In the genomic region with DNA sequence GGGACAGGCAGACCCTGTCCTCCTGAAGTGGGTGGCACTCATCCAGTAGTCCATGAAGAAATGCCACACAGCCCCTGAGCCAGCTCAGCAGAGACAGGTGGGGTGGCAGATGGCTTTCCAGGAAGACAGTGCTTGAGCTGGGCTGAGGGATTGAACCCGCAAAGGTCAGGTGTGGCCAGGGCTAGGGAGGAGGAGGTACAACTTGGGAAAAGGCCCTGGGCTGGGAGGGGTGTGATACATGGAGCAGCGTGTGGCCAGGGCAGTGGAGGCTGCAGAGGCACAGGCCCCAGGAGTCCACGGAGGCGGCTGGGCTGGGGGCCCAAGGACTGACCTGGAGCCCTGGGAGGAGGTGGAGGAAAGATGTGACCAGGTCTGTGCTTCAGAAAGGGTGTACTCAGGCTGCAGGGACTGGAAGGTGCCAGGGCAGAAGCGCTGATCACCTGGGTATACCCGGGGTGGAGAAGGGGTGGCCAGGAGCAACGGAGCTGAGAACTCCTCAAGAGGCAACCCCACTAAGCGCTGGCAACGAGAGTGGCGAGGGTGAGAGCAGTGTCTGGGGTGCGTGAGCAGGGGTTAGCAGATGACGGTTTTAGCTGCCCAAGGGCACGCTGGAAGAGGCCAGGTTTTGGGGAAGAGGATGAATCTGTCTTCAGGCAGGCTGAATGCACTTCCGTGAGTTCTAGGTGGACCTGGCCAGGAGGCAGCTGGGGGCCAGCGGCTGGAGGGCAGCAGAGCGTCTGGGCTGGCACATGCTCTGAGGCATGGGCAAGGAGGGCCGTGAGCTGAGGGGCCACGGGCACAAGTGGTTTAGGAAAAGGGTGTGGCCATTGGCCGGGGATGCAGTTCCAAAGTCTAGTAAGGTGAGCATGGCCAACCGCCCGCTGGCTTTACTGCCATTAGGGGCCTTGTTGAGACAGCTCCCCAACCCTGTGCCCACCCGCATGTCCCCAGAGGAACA, we compare ENCODE assay signal across 1 cellular context.
TF ChIP-seq lines count a peak whose summit lies in the region.

No MANE protein-coding gene starts in this region.

TF ChIP-seq in HEK293, 187 proteins besides CTCF, POLR2A, EP300 and RAD21:
- TF ChIP-seq, protein P1, sequence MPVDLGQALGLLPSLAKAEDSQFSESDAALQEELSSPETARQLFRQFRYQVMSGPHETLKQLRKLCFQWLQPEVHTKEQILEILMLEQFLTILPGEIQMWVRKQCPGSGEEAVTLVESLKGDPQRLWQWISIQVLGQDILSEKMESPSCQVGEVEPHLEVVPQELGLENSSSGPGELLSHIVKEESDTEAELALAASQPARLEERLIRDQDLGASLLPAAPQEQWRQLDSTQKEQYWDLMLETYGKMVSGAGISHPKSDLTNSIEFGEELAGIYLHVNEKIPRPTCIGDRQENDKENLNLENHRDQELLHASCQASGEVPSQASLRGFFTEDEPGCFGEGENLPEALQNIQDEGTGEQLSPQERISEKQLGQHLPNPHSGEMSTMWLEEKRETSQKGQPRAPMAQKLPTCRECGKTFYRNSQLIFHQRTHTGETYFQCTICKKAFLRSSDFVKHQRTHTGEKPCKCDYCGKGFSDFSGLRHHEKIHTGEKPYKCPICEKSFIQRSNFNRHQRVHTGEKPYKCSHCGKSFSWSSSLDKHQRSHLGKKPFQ (tag by site-specific recombination; IDR thresholded peaks at IDR 0.05) = no peak
- no peak for TF ChIP-seq ZNF791 (tag by site-specific recombination; IDR thresholded peaks at IDR 0.05)
- 0 out of 2 replicates have a peak, but pooled peaks have one; percentile 32 for TF ChIP-seq ZNF10 (tag by site-specific recombination; IDR thresholded peaks at IDR 0.05)
- TF ChIP-seq GFI1B (tag by site-specific recombination; IDR thresholded peaks at IDR 0.05) = no peak
- TF ChIP-seq FEZF1 (tag by site-specific recombination; IDR thresholded peaks at IDR 0.05) = no peak
- TF ChIP-seq GLIS2 (tag by site-specific recombination; IDR thresholded peaks at IDR 0.05) = peak; percentile 22; the same call in 1 of the 2 replicates
- no peak for TF ChIP-seq ZNF426 (tag by site-specific recombination; IDR thresholded peaks at IDR 0.05)
- TF ChIP-seq, protein P2, sequence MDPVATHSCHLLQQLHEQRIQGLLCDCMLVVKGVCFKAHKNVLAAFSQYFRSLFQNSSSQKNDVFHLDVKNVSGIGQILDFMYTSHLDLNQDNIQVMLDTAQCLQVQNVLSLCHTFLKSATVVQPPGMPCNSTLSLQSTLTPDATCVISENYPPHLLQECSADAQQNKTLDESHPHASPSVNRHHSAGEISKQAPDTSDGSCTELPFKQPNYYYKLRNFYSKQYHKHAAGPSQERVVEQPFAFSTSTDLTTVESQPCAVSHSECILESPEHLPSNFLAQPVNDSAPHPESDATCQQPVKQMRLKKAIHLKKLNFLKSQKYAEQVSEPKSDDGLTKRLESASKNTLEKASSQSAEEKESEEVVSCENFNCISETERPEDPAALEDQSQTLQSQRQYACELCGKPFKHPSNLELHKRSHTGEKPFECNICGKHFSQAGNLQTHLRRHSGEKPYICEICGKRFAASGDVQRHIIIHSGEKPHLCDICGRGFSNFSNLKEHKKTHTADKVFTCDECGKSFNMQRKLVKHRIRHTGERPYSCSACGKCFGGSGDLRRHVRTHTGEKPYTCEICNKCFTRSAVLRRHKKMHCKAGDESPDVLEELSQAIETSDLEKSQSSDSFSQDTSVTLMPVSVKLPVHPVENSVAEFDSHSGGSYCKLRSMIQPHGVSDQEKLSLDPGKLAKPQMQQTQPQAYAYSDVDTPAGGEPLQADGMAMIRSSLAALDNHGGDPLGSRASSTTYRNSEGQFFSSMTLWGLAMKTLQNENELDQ (tag by site-specific recombination; IDR thresholded peaks at IDR 0.05; ENCODE audit: low read depth) = no peak
- TF ChIP-seq ZNF184 (tag by site-specific recombination; IDR thresholded peaks at IDR 0.05) = peak; percentile 99
- TF ChIP-seq KLF16 (tag by site-specific recombination; IDR thresholded peaks at IDR 0.05) = no peak
- TF ChIP-seq KLF9 (tag by site-specific recombination; IDR thresholded peaks at IDR 0.05; ENCODE audit: low read depth) = no peak
- TF ChIP-seq, protein P3, sequence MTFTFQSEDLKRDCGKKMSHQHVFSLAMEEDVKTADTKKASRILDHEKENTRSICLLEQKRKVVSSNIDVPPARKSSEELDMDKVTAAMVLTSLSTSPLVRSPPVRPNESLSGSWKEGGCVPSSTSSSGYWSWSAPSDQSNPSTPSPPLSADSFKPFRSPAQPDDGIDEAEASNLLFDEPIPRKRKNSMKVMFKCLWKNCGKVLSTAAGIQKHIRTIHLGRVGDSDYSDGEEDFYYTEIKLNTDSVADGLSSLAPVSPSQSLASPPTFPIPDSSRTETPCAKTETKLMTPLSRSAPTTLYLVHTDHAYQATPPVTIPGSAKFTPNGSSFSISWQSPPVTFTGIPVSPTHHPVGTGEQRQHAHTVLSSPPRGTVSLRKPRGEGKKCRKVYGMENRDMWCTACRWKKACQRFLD (tag by site-specific recombination; IDR thresholded peaks at IDR 0.05) = no peak
- no peak for TF ChIP-seq ZNF211 (tag by site-specific recombination; IDR thresholded peaks at IDR 0.05; ENCODE audit: low read depth)
- no peak for TF ChIP-seq ZNF830 (tag by site-specific recombination; IDR thresholded peaks at IDR 0.05; ENCODE audit: low read depth)
- no peak for TF ChIP-seq ZNF133 (tag by site-specific recombination; IDR thresholded peaks at IDR 0.05)
- TF ChIP-seq SP2 (tag by site-specific recombination; IDR thresholded peaks at IDR 0.05) = peak; percentile 16; the same call in 1 of the 2 replicates
- TF ChIP-seq ZNF350 (tag by site-specific recombination; IDR thresholded peaks at IDR 0.05) = no peak
- no peak for TF ChIP-seq ZNF473 (tag by site-specific recombination; IDR thresholded peaks at IDR 0.05)
- TF ChIP-seq ZNF433 (tag by site-specific recombination; IDR thresholded peaks at IDR 0.05; ENCODE audit: low read depth) = no peak
- TF ChIP-seq, protein P4, sequence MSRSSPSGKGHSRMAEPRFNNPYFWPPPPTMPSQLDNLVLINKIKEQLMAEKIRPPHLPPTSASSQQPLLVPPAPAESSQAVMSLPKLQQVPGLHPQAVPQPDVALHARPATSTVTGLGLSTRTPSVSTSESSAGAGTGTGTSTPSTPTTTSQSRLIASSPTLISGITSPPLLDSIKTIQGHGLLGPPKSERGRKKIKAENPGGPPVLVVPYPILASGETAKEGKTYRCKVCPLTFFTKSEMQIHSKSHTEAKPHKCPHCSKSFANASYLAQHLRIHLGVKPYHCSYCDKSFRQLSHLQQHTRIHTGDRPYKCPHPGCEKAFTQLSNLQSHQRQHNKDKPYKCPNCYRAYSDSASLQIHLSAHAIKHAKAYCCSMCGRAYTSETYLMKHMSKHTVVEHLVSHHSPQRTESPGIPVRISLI (tag by site-specific recombination; IDR thresholded peaks at IDR 0.05) = no peak
- TF ChIP-seq REPIN1 (tag by site-specific recombination; IDR thresholded peaks at IDR 0.05; ENCODE audit: low read depth) = no peak
- TF ChIP-seq ZNF571 (tag by site-specific recombination; IDR thresholded peaks at IDR 0.05) = no peak
- 0 out of 2 replicates have a peak, but pooled peaks have one; percentile 19 for TF ChIP-seq ZBTB48 (tag by site-specific recombination; IDR thresholded peaks at IDR 0.05)
- TF ChIP-seq, protein P5, sequence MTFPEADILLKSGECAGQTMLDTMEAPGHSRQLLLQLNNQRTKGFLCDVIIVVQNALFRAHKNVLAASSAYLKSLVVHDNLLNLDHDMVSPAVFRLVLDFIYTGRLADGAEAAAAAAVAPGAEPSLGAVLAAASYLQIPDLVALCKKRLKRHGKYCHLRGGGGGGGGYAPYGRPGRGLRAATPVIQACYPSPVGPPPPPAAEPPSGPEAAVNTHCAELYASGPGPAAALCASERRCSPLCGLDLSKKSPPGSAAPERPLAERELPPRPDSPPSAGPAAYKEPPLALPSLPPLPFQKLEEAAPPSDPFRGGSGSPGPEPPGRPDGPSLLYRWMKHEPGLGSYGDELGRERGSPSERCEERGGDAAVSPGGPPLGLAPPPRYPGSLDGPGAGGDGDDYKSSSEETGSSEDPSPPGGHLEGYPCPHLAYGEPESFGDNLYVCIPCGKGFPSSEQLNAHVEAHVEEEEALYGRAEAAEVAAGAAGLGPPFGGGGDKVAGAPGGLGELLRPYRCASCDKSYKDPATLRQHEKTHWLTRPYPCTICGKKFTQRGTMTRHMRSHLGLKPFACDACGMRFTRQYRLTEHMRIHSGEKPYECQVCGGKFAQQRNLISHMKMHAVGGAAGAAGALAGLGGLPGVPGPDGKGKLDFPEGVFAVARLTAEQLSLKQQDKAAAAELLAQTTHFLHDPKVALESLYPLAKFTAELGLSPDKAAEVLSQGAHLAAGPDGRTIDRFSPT (tag by site-specific recombination; IDR thresholded peaks at IDR 0.05) = peak; percentile 42
- 0 out of 2 replicates have a peak, but pooled peaks have one; percentile 9 for TF ChIP-seq BCL11A (tag by site-specific recombination; IDR thresholded peaks at IDR 0.05; ENCODE audit: low read depth)
